In genomic region chr7:81598951-81599350, GRCh38 we compare ENCODE assay signal across 19 cellular contexts.
"Had no signal": no experiment of that assay in that cellular context is flagged by ENCODE, and none has a peak within 500 bp of the region (broad histone marks: within the 10 kb centered on the region; RNA-seq: fewer than 3 reads in every experiment).

No MANE protein-coding gene starts in this region.

- ATAC-seq: HepG2, K562 had no signal

- H3K4me1 ChIP-seq: SJSA1 had no signal

- H3K27me3 ChIP-seq: SJSA1 had no signal

- H3K27ac ChIP-seq: SJSA1, SK-N-MC had no signal

- DNase-seq: NCI-H1092, NCI-H1105 treated with DMSO at 0.1 percent for 48 hours, NCI-H1417 treated with DMSO at 0.1 percent for 48 hours, NCI-H146, NCI-H1694 treated with DMSO at 0.1 percent for 48 hours, NCI-H1930, NCI-H2081 treated with DMSO at 0.1 percent for 48 hours, NCI-H2171, NCI-H345, NCI-H524, NCI-H526 treated with DMSO at 0.1 percent for 48 hours, NCI-H748 treated with DMSO at 0.1 percent for 48 hours, Right ventricle myocardium superior, RPMI8226, SIG-M5 had no signal

- H3K36me3 ChIP-seq: SJSA1 had no signal

- H3K9me3 ChIP-seq: SJSA1 had no signal

- H3K4me3 ChIP-seq: K562, SJSA1, SK-N-MC had no signal
